Comparison of ENCODE assay signal across 21 cellular contexts in the genomic region with DNA sequence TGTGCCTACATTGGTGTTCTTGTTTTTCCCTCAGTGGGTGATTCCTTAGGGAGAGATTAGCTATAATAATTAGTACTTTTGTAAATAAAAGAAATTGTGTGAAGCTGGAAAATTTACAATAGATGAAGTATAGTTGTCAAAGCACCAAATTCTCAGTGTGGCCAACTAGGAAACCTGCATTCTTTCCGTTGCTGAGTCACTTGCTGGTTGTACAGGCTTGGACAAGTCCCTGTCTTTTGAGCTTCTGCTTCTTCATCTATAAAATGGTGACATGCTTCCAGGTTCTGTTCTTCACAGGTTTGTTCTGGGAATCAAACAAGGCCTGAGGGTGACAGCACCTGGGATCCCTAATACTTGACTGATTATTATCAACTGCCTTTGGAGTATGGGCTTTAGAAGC.
"Had no signal": no experiment of that assay in that cellular context is flagged by ENCODE, and none has a peak within 500 bp of the region (broad histone marks: within the 10 kb centered on the region; RNA-seq: fewer than 3 reads in every experiment).

No MANE protein-coding gene starts in this region.

- H3K36me3 ChIP-seq: thyroid gland, WERI-Rb-1 had no signal

- ATAC-seq: activated CD8-positive, alpha-beta T cell treated with anti-CD3 and anti-CD28 coated beads for 36 hours; activated T-helper 17 cell treated with anti-CD3 and anti-CD28 coated beads, Interleukin-2, amount 50 U/mL, for 72 hours; left lobe of liver had no signal

- H3K9me3 ChIP-seq: thyroid gland had no signal

- H3K27ac Mint-ChIP-seq: activated CD8-positive, alpha-beta T cell treated with anti-CD3 and anti-CD28 coated beads for 36 hours; activated naive CD8-positive, alpha-beta T cell treated with anti-CD3 and anti-CD28 coated beads for 36 hours; brain had no signal

- H3K4me3 Mint-ChIP-seq: activated CD8-positive, alpha-beta T cell treated with anti-CD3 and anti-CD28 coated beads for 36 hours; activated naive CD8-positive, alpha-beta T cell treated with anti-CD3 and anti-CD28 coated beads for 36 hours; activated T-helper 17 cell treated with anti-CD3 and anti-CD28 coated beads, Interleukin-2, amount 50 U/mL, for 72 hours; brain; central memory CD8-positive, alpha-beta T cell; neural crest cell had no signal

- DNase-seq: activated CD8-positive, alpha-beta T cell treated with anti-CD3 and anti-CD28 coated beads for 36 hours; activated naive CD4-positive, alpha-beta T cell; activated naive CD8-positive, alpha-beta T cell treated with anti-CD3 and anti-CD28 coated beads for 36 hours; activated T-cell treated with anti-CD3 and anti-CD28 coated beads, Interleukin-2, amount 50 U/mL, for 1 hour; amniotic stem cell; cortex of kidney; effector CD4-positive, alpha-beta T cell; foreskin fibroblast; hypothalamus; islet precursor cell; stimulated activated CD4-positive, alpha-beta T cell treated with anti-CD3 and anti-CD28 coated beads, Interleukin-12 subunit alpha, Interleukin-12 subunit beta, amount 100 ng/mL, for 4 hours; stimulated activated CD4-positive, alpha-beta T cell treated with anti-CD3 and anti-CD28 coated beads, Interleukin-1b, Interleukin-23, amount 100 ng/mL, for 48 hours; stimulated activated CD8-positive, alpha-beta memory T cell treated with anti-CD3 and anti-CD28 coated beads, Interleukin-4, amount 100 ng/mL, for 48 hours; stimulated activated naive CD4-positive, alpha-beta T cell; thyroid gland; WERI-Rb-1 had no signal

- H3K4me1 ChIP-seq: thyroid gland had no signal

- H3K4me3 ChIP-seq: thyroid gland had no signal

- H3K4me1 Mint-ChIP-seq: brain; central memory CD8-positive, alpha-beta T cell had no signal

- H3K27me3 ChIP-seq: thyroid gland had no signal

- H3K27ac ChIP-seq: thyroid gland, WERI-Rb-1 had no signal
